ENCODE assay signal across 12 cellular contexts in the genomic region with DNA sequence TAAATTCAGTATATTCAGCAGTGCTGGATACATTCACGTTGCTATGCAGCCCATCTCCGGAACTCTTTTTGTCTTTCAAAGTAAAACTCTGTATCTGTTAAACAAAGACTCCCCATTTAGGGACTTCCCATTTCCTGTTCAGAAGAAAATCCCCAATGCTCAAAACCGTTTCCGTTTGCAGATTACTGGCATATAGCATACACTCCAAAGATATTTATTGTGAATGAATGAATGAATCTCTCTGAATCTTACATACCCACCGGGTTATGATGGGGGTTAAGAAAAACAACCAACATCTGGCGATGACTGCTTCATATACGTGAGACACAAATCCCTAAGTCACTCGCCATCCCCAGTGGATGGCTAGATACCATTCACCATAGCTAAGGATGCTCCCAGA. TPM values are rescaled to one million over a fixed set of nuclear protein-coding genes. Genes with fewer than 3 reads are reported as not detected.
DNase-seq lines count a peak whose midpoint lies in the region; ATAC-seq and TF ChIP-seq lines count a peak whose summit lies in the region.
"Had no signal": no experiment of that assay in that cellular context is flagged by ENCODE, and none has a peak within 500 bp of the region (broad histone marks: within the 10 kb centered on the region; RNA-seq: fewer than 3 reads in every experiment).

No MANE protein-coding gene starts in this region.

- H3K27me3 Mint-ChIP-seq in CD8-positive, alpha-beta T cell (ENCODE audit: low read depth) = peaks cover 48% of the 10 kb centered on the region

- peaks cover 0 to 44% (median 15%) of the 10 kb centered on the region in 5 donors for H3K4me1 ChIP-seq in subcutaneous abdominal adipose tissue (ENCODE audit: control insufficient read depth in 5 of 5, insufficient read depth in 5 of 5, low read length in 5 of 5)
- H3K4me1 ChIP-seq in CD8-positive, alpha-beta T cell (ENCODE audit: insufficient read depth, low read length) = peaks cover 15% of the 10 kb centered on the region

- H3K36me3 Mint-ChIP-seq in CD8-positive, alpha-beta T cell = no peaks in the 10 kb centered on the region

- peaks cover 15% of the 10 kb centered on the region for H3K4me1 Mint-ChIP-seq in CD8-positive, alpha-beta T cell (ENCODE audit: low read depth)

- intact Hi-C loops in CD8-positive, alpha-beta T cell (cut with DNase I, micrococcal nuclease) = no loop called here

- H3K9me3 ChIP-seq in iPS-18c (ENCODE audit: control insufficient read depth, insufficient read depth, low read length) (no peaks in the 10 kb centered on the region), subcutaneous abdominal adipose tissue (ENCODE audit: control insufficient read depth in 5 of 5, low read length in 5 of 5) (no peaks in the 10 kb centered on the region)
- H3K9me3 ChIP-seq in CD8-positive, alpha-beta T cell (ENCODE audit: low read length) = no peaks in the 10 kb centered on the region
- H3K9me3 ChIP-seq: neutrophil had no signal

- H3K9me3 Mint-ChIP-seq in CD8-positive, alpha-beta T cell = no peaks in the 10 kb centered on the region

- no peak overlapping the region for H3K27ac ChIP-seq in subcutaneous abdominal adipose tissue (ENCODE audit: low read depth, low read length)
- H3K27ac ChIP-seq in CD8-positive, alpha-beta T cell (ENCODE audit: low read depth, low read length) = no peak overlapping the region
- H3K27ac ChIP-seq: neutrophil had no signal

- H3K36me3 ChIP-seq in H7 (replicated peaks; ENCODE audit: control insufficient read depth, insufficient read depth, low read length) (peaks cover 29% of the 10 kb centered on the region), subcutaneous abdominal adipose tissue (ENCODE audit: control insufficient read depth in 5 of 5, insufficient read depth in 5 of 5, low read length in 5 of 5) (peaks cover 0 to 5% (median 0%) of the 10 kb centered on the region in 5 donors)
- H3K36me3 ChIP-seq in CD8-positive, alpha-beta T cell (ENCODE audit: insufficient read depth, low read length) = no peaks in the 10 kb centered on the region
- H3K36me3 ChIP-seq: neutrophil had no signal

- POLR2A ChIA-PET in CD8-positive, alpha-beta T cell (lab: Charles Lee) = no interaction called here

- H3K27me3 ChIP-seq in H7 (ENCODE audit: control insufficient read depth, insufficient read depth, low read length) (no peaks in the 10 kb centered on the region; the same call in 1 of the 2 replicates), subcutaneous abdominal adipose tissue (ENCODE audit: control insufficient read depth in 5 of 5, insufficient read depth in 4 of 5, low read length in 5 of 5) (peaks cover 4 to 67% (median 45%) of the 10 kb centered on the region in 5 donors)
- peaks cover 15% of the 10 kb centered on the region for H3K27me3 ChIP-seq in CD8-positive, alpha-beta T cell (ENCODE audit: insufficient read depth, low read length)

- H3K4me3 ChIP-seq in H7 (ENCODE audit: insufficient read depth, low read depth, low read length) (peak overlapping the region; percentile 95), astrocyte of the cerebellum (ENCODE audit: low read depth, low read length) (peak overlapping the region; percentile 81), iPS-18c (ENCODE audit: insufficient read depth, low read depth, low read length) (peak overlapping the region; percentile 90), subcutaneous abdominal adipose tissue (ENCODE audit: low read depth in 1 of 5, low read length in 5 of 5) (peak overlapping the region in 4 of 5 donors; percentile 9 to 67 (median 60))
- no peak overlapping the region for H3K4me3 ChIP-seq in CD8-positive, alpha-beta T cell (ENCODE audit: low read depth, low read length)

- no peak overlapping the region for H3K4me3 Mint-ChIP-seq in CD8-positive, alpha-beta T cell

- CTCF ChIA-PET in CD8-positive, alpha-beta T cell (lab: Charles Lee) = no interaction called here

- H3K27ac Mint-ChIP-seq in CD8-positive, alpha-beta T cell = no peak overlapping the region

- in situ Hi-C loops in astrocyte of the cerebellum (cut with HindIII; ENCODE audit: low sequenced_read_pairs) = loop anchor here (10.0 kb wide), 1 partner anchor 47 kb away; no protein-coding TSS in a partner anchor

- no peak for ATAC-seq in HG02588 (IDR thresholded peaks at IDR 0.05; ENCODE audit: unreplicated experiment)
- no peak for ATAC-seq in CD8-positive, alpha-beta T cell
- ATAC-seq in HG03108 (IDR thresholded peaks at IDR 0.05; ENCODE audit: unreplicated experiment) = no peak

- no peak for TF ChIP-seq CTCF in astrocyte of the cerebellum (IDR thresholded peaks at IDR 0.05; ENCODE audit: low read depth, low read length, missing control alignments)
- no peak for TF ChIP-seq CTCF in CD8-positive, alpha-beta T cell (IDR thresholded peaks at IDR 0.05)

- no peak overlapping the region for H3K9ac ChIP-seq in subcutaneous abdominal adipose tissue (ENCODE audit: low read length in 5 of 5)

- DNase-seq in H7 (no peak), astrocyte of the cerebellum (ENCODE audit: low read depth) (no peak)
- no peak for DNase-seq in CD8-positive, alpha-beta T cell
- DNase-seq: activated CD8-positive, alpha-beta memory T cell treated with anti-CD3 and anti-CD28 coated beads, Interleukin-2, amount 50 U/mL, for 48 hours; GDM1; NCI-H1930; T1000 had no signal

RNA-seq across cellular contexts. Expression of a gene that starts 1.6 kb away (rescaled TPM):
- 305 and 319 TPM in 2 replicates for total RNA-seq in H7 (2014; rRNA removed; shearing (Covaris generic))
- total RNA-seq in CD8-positive, alpha-beta T cell = not detected

RNA-seq across cellular contexts. Expression of a gene that starts 39.9 kb away (rescaled TPM):
- total RNA-seq in H7 (2014; rRNA removed; shearing (Covaris generic)) = 2.7 and 2.8 TPM in 2 replicates
- total RNA-seq in CD8-positive, alpha-beta T cell = 1 to 10 TPM; 3.4 to 5.9 TPM

Comparison
In these comparisons a context has a peak if more than half of its experiments do, and no peak if none do; other contexts are left out.
1. RNA of a gene that starts 1.6 kb away (total RNA-seq): 305 to 319 TPM in H7; not detected in CD8-positive, alpha-beta T cell; every median in the first group is over 100 times any median in the second.